8 cellular contexts compared by ENCODE assay signal in genomic region chr3:49903451-49904424, GRCh38. TPM values are rescaled to one million over a fixed set of nuclear protein-coding genes. Genes with fewer than 3 reads are reported as not detected.
A peak's percentile ranks its signal among the peaks of the same experiment; 100 is the strongest.
DNase-seq lines count a peak whose midpoint lies in the region; ATAC-seq and TF ChIP-seq lines count a peak whose summit lies in the region.

Gene MST1R (minus strand): TSS chr3:49903873. CDS start chr3:49903609, 264 bp downstream.

- no peaks in the 10 kb centered on the region for H3K27me3 Mint-ChIP-seq in activated naive CD8-positive, alpha-beta T cell treated with anti-CD3 and anti-CD28 coated beads for 36 hours

- no peaks in the 10 kb centered on the region for H3K27me3 ChIP-seq in iPS DF 6.9 (ENCODE audit: control insufficient read depth, insufficient read depth, low read length)

- H3K4me1 Mint-ChIP-seq in activated naive CD8-positive, alpha-beta T cell treated with anti-CD3 and anti-CD28 coated beads for 36 hours, result peaks cover 17% of the 10 kb centered on the region

- DNase-seq in SHP77 (lab: John Stamatoyannopoulos, UW) (peak; percentile 52 to 76), iPS DF 6.9 (ENCODE audit: low read depth, low spot score) (peak; percentile 83), MV-4-11 (lab: John Stamatoyannopoulos, UW) (no peak), occipital lobe (lab: John Stamatoyannopoulos, UW) (no peak)
- peak; percentile 94 for DNase-seq in activated naive CD8-positive, alpha-beta T cell treated with anti-CD3 and anti-CD28 coated beads for 36 hours
- peak; percentile 91 for DNase-seq in stimulated activated CD4-positive, alpha-beta T cell treated with anti-CD3 and anti-CD28 coated beads, Interleukin-15, amount 100 ng/mL, for 24 hours

- H3K4me3 ChIP-seq in GM12875 (ENCODE audit: low read depth, low read length) (peak within 1 kb of the TSS; percentile 13), iPS DF 6.9 (ENCODE audit: low read length) (no peak within 1 kb of the TSS)

- no CpG with 5 or more reads among the region's 65 CpGs for WGBS in iPS DF 6.9 (ENCODE audit: insufficient coverage, insufficient read length)

- H3K27ac Mint-ChIP-seq in activated naive CD8-positive, alpha-beta T cell treated with anti-CD3 and anti-CD28 coated beads for 36 hours, result peak within 1 kb of the TSS; percentile 90

- peak; percentile 81 for ATAC-seq in HG02973 (IDR thresholded peaks at IDR 0.05; ENCODE audit: unreplicated experiment)

- H3K36me3 ChIP-seq in iPS DF 6.9 (ENCODE audit: control insufficient read depth, insufficient read depth, low read length), result no peaks in the 10 kb centered on the region

- no peak within 1 kb of the TSS for H3K27ac ChIP-seq in iPS DF 6.9 (ENCODE audit: low read length)

- H3K9me3 Mint-ChIP-seq in activated naive CD8-positive, alpha-beta T cell treated with anti-CD3 and anti-CD28 coated beads for 36 hours, result no peaks in the 10 kb centered on the region

- H3K4me1 ChIP-seq in iPS DF 6.9 (ENCODE audit: control insufficient read depth, insufficient read depth, low read length), result peaks cover 11% of the 10 kb centered on the region; the same call in 1 of the 2 replicates

- H3K36me3 Mint-ChIP-seq in activated naive CD8-positive, alpha-beta T cell treated with anti-CD3 and anti-CD28 coated beads for 36 hours, result peaks cover 2% of the 10 kb centered on the region

- H3K9me3 ChIP-seq in iPS DF 6.9 (ENCODE audit: control insufficient read depth, insufficient read depth, low read length), result no peaks in the 10 kb centered on the region

- H3K4me3 Mint-ChIP-seq in activated naive CD8-positive, alpha-beta T cell treated with anti-CD3 and anti-CD28 coated beads for 36 hours, result peak within 1 kb of the TSS; percentile 89

- TF ChIP-seq CTCF in GM12875 (IDR thresholded peaks at IDR 0.05; ENCODE audit: borderline replicate concordance, insufficient read depth, low read depth, low read length), result no peak

RNA-seq across cellular contexts. Expression of gene MST1R, which starts in this region (rescaled TPM):
- under 1 TPM; 0.74 to 0.76 TPM for total RNA-seq in activated naive CD8-positive, alpha-beta T cell treated with anti-CD3 and anti-CD28 coated beads for 36 hours
- total RNA-seq in occipital lobe, result 0.31 TPM

Comparison
In these comparisons a context has a peak if more than half of its experiments do, and no peak if none do; other contexts are left out.
1. Peak in DNase-seq in activated naive CD8-positive, alpha-beta T cell treated with anti-CD3 and anti-CD28 coated beads for 36 hours; RNA of the gene not detected or under 1 TPM.
2. DNase-seq: peak in SHP77 (2 of 2), iPS DF 6.9 (single experiment) and stimulated activated CD4-positive, alpha-beta T cell treated with anti-CD3 and anti-CD28 coated beads, Interleukin-15, amount 100 ng/mL, for 24 hours (single experiment); none in MV-4-11 (single experiment) and occipital lobe (single experiment).